In the genomic region with DNA sequence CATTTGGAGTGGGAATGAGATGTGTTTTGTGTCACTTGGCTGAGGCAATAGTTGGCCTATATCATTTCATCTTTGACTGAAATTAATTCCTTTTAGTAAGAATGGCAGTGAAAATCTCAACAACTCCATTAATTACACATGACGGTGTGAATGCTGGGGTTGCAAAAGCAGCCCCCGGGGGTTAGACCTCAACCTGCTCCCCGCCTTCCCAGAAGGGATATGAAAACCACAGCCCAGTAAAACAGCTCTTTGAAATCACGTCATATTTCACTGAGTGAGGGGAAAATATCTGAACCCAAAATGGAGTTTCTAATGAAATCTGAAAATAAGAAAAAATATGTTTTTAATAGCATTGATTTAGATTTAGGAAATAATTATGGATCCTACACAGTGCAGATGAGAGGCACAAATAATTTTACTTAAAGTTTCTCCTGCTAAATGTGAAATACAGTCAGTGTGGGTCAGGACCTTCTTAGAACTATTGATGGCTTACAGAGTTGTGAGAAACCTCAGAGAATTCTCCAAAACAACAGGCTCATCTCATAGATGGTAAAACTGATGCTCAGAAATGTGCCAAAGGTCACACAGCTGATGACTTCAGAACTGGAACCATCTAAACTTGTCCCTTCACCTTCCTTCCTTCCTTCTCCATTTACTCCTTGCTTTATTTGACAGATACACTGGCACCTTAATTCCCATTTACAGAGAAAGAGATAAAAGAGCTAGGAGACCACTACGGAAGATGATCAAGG, we compare ENCODE assay signal across 19 cellular contexts.
"Had no signal": no experiment of that assay in that cellular context is flagged by ENCODE, and none has a peak within 500 bp of the region (broad histone marks: within the 10 kb centered on the region; RNA-seq: fewer than 3 reads in every experiment).

No MANE protein-coding gene starts in this region.

- H3K4me3 ChIP-seq: adrenal gland, body of pancreas had no signal

- H3K27ac ChIP-seq: adrenal gland, body of pancreas had no signal

- H3K36me3 ChIP-seq: adrenal gland had no signal

- H3K27me3 ChIP-seq: adrenal gland, body of pancreas had no signal

- H3K9me3 ChIP-seq: adrenal gland, body of pancreas had no signal

- DNase-seq: activated CD4-positive, alpha-beta memory T cell treated with anti-CD3 and anti-CD28 coated beads, Interleukin-2, amount 10 ng/mL, durations not matched to agents 7 days and 5 days; activated CD4-positive, alpha-beta T cell treated with anti-CD3 and anti-CD28 coated beads for 1 hour; activated CD4-positive, alpha-beta T cell treated with anti-CD3 and anti-CD28 coated beads for 4 hours; activated CD4-positive, alpha-beta T cell treated with anti-CD3 and anti-CD28 coated beads, Interleukin-2, amount 10 ng/mL, durations not matched to agents 7 days and 5 days; activated CD4-positive, alpha-beta T cell treated with anti-CD3 and anti-CD28 coated beads, Interleukin-2, amount 50 U/mL, for 4 hours; activated effector memory CD4-positive, alpha-beta T cell treated with anti-CD3 and anti-CD28 coated beads, Interleukin-2, amount 50 U/mL, for 16 hours; activated naive CD4-positive, alpha-beta T cell treated with anti-CD3 and anti-CD28 coated beads for 36 hours; activated naive CD8-positive, alpha-beta T cell treated with anti-CD3 and anti-CD28 coated beads for 36 hours; activated naive CD8-positive, alpha-beta T cell treated with anti-CD3 and anti-CD28 coated beads, Interleukin-2, amount 50 U/mL, for 24 hours; activated T-cell treated with anti-CD3 and anti-CD28 coated beads, Interleukin-2, amount 50 U/mL, for 1 hour; activated T-cell treated with anti-CD3 and anti-CD28 coated beads, Interleukin-2, amount 50 U/mL, for 48 hours; adrenal gland; amygdala; aorta; body of pancreas; effector CD8-positive, alpha-beta T cell; endodermal cell; foreskin fibroblast; head of caudate nucleus had no signal

- H3K4me1 ChIP-seq: adrenal gland, body of pancreas had no signal
